Comparison of ENCODE assay signal across 9 cellular contexts in the genomic region with DNA sequence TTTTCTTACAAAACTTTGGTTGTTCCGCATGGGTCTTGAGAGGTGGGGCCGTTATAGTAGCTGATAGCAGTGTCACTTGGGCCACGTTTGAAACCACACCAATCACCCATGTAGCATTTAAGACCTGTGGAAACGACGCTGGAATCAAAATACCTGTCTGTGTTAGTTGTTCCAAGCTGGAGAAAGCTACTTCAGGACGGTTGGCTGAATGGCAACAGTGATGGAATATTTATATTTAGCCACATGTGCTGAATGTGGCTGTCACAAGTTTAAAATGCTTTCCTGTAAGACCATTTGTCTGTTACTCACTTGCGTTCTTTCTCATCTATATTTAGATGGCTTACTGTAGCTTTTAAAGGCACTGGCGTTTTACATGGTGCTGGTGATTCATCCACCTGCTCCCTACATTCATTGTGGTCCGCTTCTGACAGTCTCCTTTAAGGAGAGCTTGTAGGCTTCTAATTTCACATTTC. TPM values are rescaled to one million over a fixed set of nuclear protein-coding genes. Genes with fewer than 3 reads are reported as not detected.
DNase-seq lines count a peak whose midpoint lies in the region; ATAC-seq lines count a peak whose summit lies in the region.
"Had no signal": no experiment of that assay in that cellular context is flagged by ENCODE, and none has a peak within 500 bp of the region (broad histone marks: within the 10 kb centered on the region; RNA-seq: fewer than 3 reads in every experiment).

No MANE protein-coding gene starts in this region.

- no peak for ATAC-seq in CD4-positive, CD25-positive, alpha-beta regulatory T cell (ENCODE audit: low read depth in 2 of 2)

- peak overlapping the region; percentile 90 to 97 (median 92) for H3K4me3 Mint-ChIP-seq in CD4-positive, CD25-positive, alpha-beta regulatory T cell

- peaks cover 4% of the 10 kb centered on the region for H3K27me3 Mint-ChIP-seq in CD4-positive, CD25-positive, alpha-beta regulatory T cell

- H3K36me3 ChIP-seq in CD4-positive, CD25-positive, alpha-beta regulatory T cell (ENCODE audit: control insufficient read depth, insufficient read depth, low read length) = peaks cover 6% of the 10 kb centered on the region
- no peaks in the 10 kb centered on the region for H3K36me3 ChIP-seq in effector memory CD4-positive, alpha-beta T cell (ENCODE audit: control insufficient read depth, insufficient read depth, low read length)

- no peaks in the 10 kb centered on the region for H3K9me3 ChIP-seq in CD4-positive, CD25-positive, alpha-beta regulatory T cell (ENCODE audit: control insufficient read depth in 2 of 2, low read length in 2 of 2)
- H3K9me3 ChIP-seq in effector memory CD4-positive, alpha-beta T cell (ENCODE audit: control insufficient read depth, low read length) = no peaks in the 10 kb centered on the region

- H3K4me3 ChIP-seq in CD4-positive, CD25-positive, alpha-beta regulatory T cell (ENCODE audit: low read depth, low read length) = peak overlapping the region; percentile 71
- H3K4me3 ChIP-seq in effector memory CD4-positive, alpha-beta T cell (ENCODE audit: insufficient read depth, low read depth, low read length, poor library complexity, severe bottlenecking) = peak overlapping the region; percentile 6

- H3K27ac ChIP-seq in CD4-positive, CD25-positive, alpha-beta regulatory T cell (ENCODE audit: insufficient read depth, low read length, poor library complexity, severe bottlenecking) = peak overlapping the region; percentile 70
- no peak overlapping the region for H3K27ac ChIP-seq in effector memory CD4-positive, alpha-beta T cell (ENCODE audit: insufficient read depth, low read length, poor library complexity, severe bottlenecking)

- peak overlapping the region; percentile 93 to 96 (median 95) for H3K27ac Mint-ChIP-seq in CD4-positive, CD25-positive, alpha-beta regulatory T cell

- DNase-seq in CD4-positive, CD25-positive, alpha-beta regulatory T cell = peak in 1 of 3 donors; percentile 11
- DNase-seq in RKO (ENCODE audit: low spot score) = peak; percentile 87
- DNase-seq in effector memory CD4-positive, alpha-beta T cell = no peak
- peak; percentile 97 for DNase-seq in myocyte (ENCODE audit: low read depth)
- DNase-seq in stimulated activated CD4-positive, alpha-beta T cell treated with anti-CD3 and anti-CD28 coated beads, Interleukin-4, amount 100 ng/mL, for 24 hours = no peak
- no peak for DNase-seq in NCI-H774 (lab: John Stamatoyannopoulos, UW)
- DNase-seq in NCI-H1436 (lab: John Stamatoyannopoulos, UW) = no peak
- no peak for DNase-seq in GM19240 (ENCODE audit: insufficient read length, low spot score)
- DNase-seq: posterior cingulate gyrus had no signal

- peaks cover 6% of the 10 kb centered on the region for H3K36me3 Mint-ChIP-seq in CD4-positive, CD25-positive, alpha-beta regulatory T cell

- peaks cover 15 to 55% (median 38%) of the 10 kb centered on the region in 4 donors for H3K4me1 Mint-ChIP-seq in CD4-positive, CD25-positive, alpha-beta regulatory T cell

- no peaks in the 10 kb centered on the region for H3K27me3 ChIP-seq in CD4-positive, CD25-positive, alpha-beta regulatory T cell (ENCODE audit: control insufficient read depth, insufficient read depth, low read length)
- no peaks in the 10 kb centered on the region for H3K27me3 ChIP-seq in effector memory CD4-positive, alpha-beta T cell (replicated peaks; ENCODE audit: control insufficient read depth, insufficient read depth, low read length, poor library complexity, severe bottlenecking)

- H3K4me1 ChIP-seq in CD4-positive, CD25-positive, alpha-beta regulatory T cell (ENCODE audit: control insufficient read depth, insufficient read depth, low read length, poor library complexity, severe bottlenecking) = peaks cover 20% of the 10 kb centered on the region
- no peaks in the 10 kb centered on the region for H3K4me1 ChIP-seq in effector memory CD4-positive, alpha-beta T cell (ENCODE audit: control insufficient read depth, insufficient read depth, low read length, poor library complexity, severe bottlenecking)

- H3K9me3 Mint-ChIP-seq in CD4-positive, CD25-positive, alpha-beta regulatory T cell = no peaks in the 10 kb centered on the region

RNA-seq across cellular contexts. Expression of a gene that starts 1.4 kb away (rescaled TPM):
- total RNA-seq in CD4-positive, CD25-positive, alpha-beta regulatory T cell = 33.2 TPM
- polyA plus RNA-seq in CD4-positive, CD25-positive, alpha-beta regulatory T cell = 10 to 100 TPM in 1 of 4 donors, 1 to 10 TPM in 3; 9.5 to 11.6 (median 9.9) TPM
- total RNA-seq in myocyte = 9.8 and 11.6 TPM in 2 replicates
- 7.7 TPM for polyA plus RNA-seq in myocyte (2012)

RNA-seq across cellular contexts. Expression of a gene that starts 31.4 kb away (rescaled TPM):
- 0.25 TPM for total RNA-seq in CD4-positive, CD25-positive, alpha-beta regulatory T cell
- under 1 TPM in 1 of 4 donors, not detected in 3; 0.06 TPM for polyA plus RNA-seq in CD4-positive, CD25-positive, alpha-beta regulatory T cell
- total RNA-seq in myocyte = 2.9 and 5.2 TPM in 2 replicates
- 0.68 TPM for polyA plus RNA-seq in myocyte (2012)

RNA-seq across cellular contexts. Expression of a gene that starts 33.6 kb away (rescaled TPM):
- total RNA-seq in CD4-positive, CD25-positive, alpha-beta regulatory T cell = 25.0 TPM
- polyA plus RNA-seq in CD4-positive, CD25-positive, alpha-beta regulatory T cell = 10 to 100 TPM; 86.2 to 97.4 (median 91.1) TPM
- 49.5 and 56.8 TPM in 2 replicates for total RNA-seq in myocyte
- 70.5 TPM for polyA plus RNA-seq in myocyte (2012)

Comparison
In these comparisons a context has a peak if more than half of its experiments do, and no peak if none do; other contexts are left out.
1. DNase-seq: peak in RKO (single experiment) and myocyte (single experiment); none in effector memory CD4-positive, alpha-beta T cell (0 of 3), stimulated activated CD4-positive, alpha-beta T cell treated with anti-CD3 and anti-CD28 coated beads, Interleukin-4, amount 100 ng/mL, for 24 hours (single experiment), NCI-H774 (single experiment), NCI-H1436 (single experiment) and GM19240 (single experiment).